ENCODE assay signal across 15 cellular contexts in the genomic region with DNA sequence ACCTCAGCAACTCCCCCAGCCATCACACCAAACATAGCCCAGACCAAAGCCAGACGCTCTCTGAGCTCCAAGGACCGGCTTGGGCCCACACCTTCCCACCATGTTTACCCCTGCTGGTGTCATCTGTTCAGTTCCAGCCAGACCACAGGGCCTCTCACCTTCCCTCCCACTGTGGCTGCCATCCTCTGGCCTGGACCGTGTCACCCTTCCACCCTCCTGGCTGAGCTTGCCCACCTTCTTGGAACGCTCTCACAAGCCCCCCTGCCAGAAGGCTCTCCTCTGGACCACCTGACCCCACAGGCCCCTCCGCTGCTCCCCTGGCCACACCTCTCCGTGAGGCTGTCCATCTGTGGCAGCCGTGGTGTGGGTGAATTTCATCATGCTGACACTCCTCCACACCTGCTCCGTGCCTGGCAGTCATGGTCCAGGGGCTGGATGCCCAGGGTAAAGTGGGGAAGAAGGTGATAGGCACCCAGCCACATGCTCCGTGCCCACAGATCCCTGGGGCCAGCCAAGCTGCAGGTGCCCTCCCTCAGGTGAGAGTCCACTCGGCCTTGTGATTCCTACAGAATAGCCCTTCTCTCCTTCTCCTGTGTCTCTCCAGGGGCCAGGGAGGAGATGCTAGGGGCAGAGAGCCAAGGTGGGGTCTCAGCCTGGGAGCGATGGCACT. TPM values are rescaled to one million over a fixed set of nuclear protein-coding genes. Genes with fewer than 3 reads are reported as not detected.
A peak's percentile ranks its signal among the peaks of the same experiment; 100 is the strongest.
DNase-seq lines count a peak whose midpoint lies in the region; ATAC-seq and TF ChIP-seq lines count a peak whose summit lies in the region.
"Had no signal": no experiment of that assay in that cellular context is flagged by ENCODE, and none has a peak within 500 bp of the region (broad histone marks: within the 10 kb centered on the region; RNA-seq: fewer than 3 reads in every experiment).

No MANE protein-coding gene starts in this region.

- CTCF ChIA-PET in IMR-90 (lab: Yijun Ruan, JAX) = no interaction called here

- peak overlapping the region; percentile 33 for H3K4ac ChIP-seq in IMR-90 (ENCODE audit: low read depth, low read length)

- peak overlapping the region; percentile 36; the same call in 1 of the 2 replicates for H2BK20ac ChIP-seq in IMR-90 (ENCODE audit: low read depth, low read length)

- no peak overlapping the region for H2BK5ac ChIP-seq in IMR-90 (ENCODE audit: low read depth, low read length, poor library complexity, severe bottlenecking)

- no peak for TF ChIP-seq POLR2A in IMR-90 (IDR thresholded peaks at IDR 0.05; ENCODE audit: low read depth, low read length)

- no peak overlapping the region for H3K4me2 ChIP-seq in IMR-90 (ENCODE audit: low read depth, low read length)

- H2AK9ac ChIP-seq in IMR-90 (replicated peaks; ENCODE audit: low read depth, low read length, poor library complexity) = no peak overlapping the region

- no peak overlapping the region for H3K18ac ChIP-seq in IMR-90 (ENCODE audit: low read depth, low read length)

- no peaks in the 10 kb centered on the region for H3K27me3 ChIP-seq in BE2C
- no peaks in the 10 kb centered on the region for H3K27me3 ChIP-seq in IMR-90 (ENCODE audit: control insufficient read depth, insufficient read depth, low read length)
- H3K27me3 ChIP-seq: Peyer's patch had no signal

- H4K91ac ChIP-seq in IMR-90 (ENCODE audit: insufficient read depth, low read depth, low read length) = peak overlapping the region; percentile 17

- no peak overlapping the region for H3K27ac ChIP-seq in IMR-90 (ENCODE audit: insufficient read depth, low read length)
- H3K27ac ChIP-seq: neutrophil had no signal

- no peak overlapping the region for H3K14ac ChIP-seq in IMR-90 (replicated peaks; ENCODE audit: low read depth, low read length)

- intact Hi-C loops in IMR-90 (cut with micrococcal nuclease) = no loop called here

- no peaks in the 10 kb centered on the region for H4K20me1 ChIP-seq in IMR-90 (ENCODE audit: insufficient read depth, low read length)

- peak overlapping the region; percentile 49 for H3K27ac Mint-ChIP-seq in chondrocyte (ENCODE audit: unreplicated experiment)
- peak overlapping the region; percentile 87 to 95 (median 92) for H3K27ac Mint-ChIP-seq in naive thymus-derived CD8-positive, alpha-beta T cell
- H3K27ac Mint-ChIP-seq: stimulated activated memory B cell treated with anti-CD40 and anti-IgM and Interleukin-4, amounts not matched to agents 10 μg/mL and 1 μg/mL and 100 μg/mL, for 72 hours had no signal

- peaks cover 0 to 27% of the 10 kb centered on the region in 2 experiments; a peak in 3 of 4 replicates for H3K79me1 ChIP-seq in IMR-90 (ENCODE audit: low read depth in 1 of 2, low read length in 2 of 2)

- no peak overlapping the region for H3K4me3 Mint-ChIP-seq in chondrocyte (ENCODE audit: unreplicated experiment)
- peak overlapping the region in 3 of 10 donors; percentile 10 to 70 (median 55) for H3K4me3 Mint-ChIP-seq in naive thymus-derived CD8-positive, alpha-beta T cell
- H3K4me3 Mint-ChIP-seq: stimulated activated memory B cell treated with anti-CD40 and anti-IgM and Interleukin-4, amounts not matched to agents 10 μg/mL and 1 μg/mL and 100 μg/mL, for 72 hours had no signal

- H3K27me3 Mint-ChIP-seq in chondrocyte (ENCODE audit: low read depth) = no peaks in the 10 kb centered on the region
- peaks cover 0 to 3% (median 0%) of the 10 kb centered on the region in 5 donors for H3K27me3 Mint-ChIP-seq in naive thymus-derived CD8-positive, alpha-beta T cell

- 100% methylated on average over 1 of the region's 11 CpGs; no CpG with 5 or more reads in 1 of the 2 experiments for WGBS in IMR-90 (ENCODE audit: extremely low coverage in 2 of 2, insufficient read length in 1 of 2), 2 experiments

- H3K9me3 ChIP-seq in BE2C (no peaks in the 10 kb centered on the region), IMR-90 (ENCODE audit: control insufficient read depth, insufficient read depth, low read length) (no peaks in the 10 kb centered on the region)
- H3K9me3 ChIP-seq: neutrophil, Peyer's patch had no signal

- H3K36me3 Mint-ChIP-seq in chondrocyte (ENCODE audit: low read depth) = no peaks in the 10 kb centered on the region
- H3K36me3 Mint-ChIP-seq in naive thymus-derived CD8-positive, alpha-beta T cell = no peaks in the 10 kb centered on the region
- H3K36me3 Mint-ChIP-seq: stimulated activated memory B cell treated with anti-CD40 and anti-IgM and Interleukin-4, amounts not matched to agents 10 μg/mL and 1 μg/mL and 100 μg/mL, for 72 hours had no signal

- no TSS peak for BruUV-seq in IMR-90 (replicated peaks; lab: Mats Ljungman, UMichigan)

- in situ Hi-C loops in IMR-90 (cut with MboI; ENCODE audit: low sequenced_read_pairs) = no loop called here

- H4K8ac ChIP-seq in IMR-90 (ENCODE audit: low read depth in 2 of 2, low read length in 2 of 2) = no peak overlapping the region

- peaks cover 22% of the 10 kb centered on the region for H3K9me1 ChIP-seq in IMR-90 (ENCODE audit: insufficient read depth, low read length)

- H3K4me3 ChIP-seq in BE2C (ENCODE audit: low read depth, low read length) (no peak overlapping the region), IMR-90 (ENCODE audit: insufficient read depth, low read depth, low read length) (no peak overlapping the region)
- H3K4me3 ChIP-seq: Peyer's patch had no signal

- peak overlapping the region; percentile 63 for H2BK120ac ChIP-seq in IMR-90 (ENCODE audit: low read depth, low read length)

- peak; percentile 7 for DNase-seq in BE2C
- no peak for DNase-seq in IMR-90
- DNase-seq in chondrocyte (ENCODE audit: low spot score) = peak; percentile 84
- peak in 1 of 10 donors; percentile 47 for DNase-seq in naive thymus-derived CD8-positive, alpha-beta T cell
- DNase-seq in DMS53 treated with DMSO at 0.1 percent for 48 hours (lab: John Stamatoyannopoulos, UW; ENCODE audit: unreplicated experiment) = no peak
- no peak for DNase-seq in NCI-H1048 (lab: John Stamatoyannopoulos, UW)
- no peak for DNase-seq in DMS 273 treated with DMSO at 0.1 percent for 48 hours (lab: John Stamatoyannopoulos, UW)
- no peak for DNase-seq in AML-193 (lab: John Stamatoyannopoulos, UW)
- DNase-seq: activated CD4-positive, CD25-positive, alpha-beta regulatory T cell; cerebellar nuclear complex; GF-D8; NCI-H2081 treated with DMSO at 0.1 percent for 48 hours had no signal

- H3K4me1 Mint-ChIP-seq in chondrocyte (ENCODE audit: low read depth) = peaks cover 69% of the 10 kb centered on the region
- H3K4me1 Mint-ChIP-seq in naive thymus-derived CD8-positive, alpha-beta T cell = peaks cover 10 to 35% (median 26%) of the 10 kb centered on the region in 4 donors

- H3K23ac ChIP-seq in IMR-90 (ENCODE audit: low read depth, low read length) = no peak overlapping the region

- TF ChIP-seq RAD21 in IMR-90 (IDR thresholded peaks at IDR 0.05; ENCODE audit: low read length) = no peak

- no peak for ATAC-seq in IMR-90 (ENCODE audit: low read depth)
- ATAC-seq in naive thymus-derived CD8-positive, alpha-beta T cell = no peak
- ATAC-seq: stimulated activated memory B cell treated with anti-CD40 and anti-IgM and Interleukin-4, amounts not matched to agents 10 μg/mL and 1 μg/mL and 100 μg/mL, for 72 hours had no signal

- POLR2A ChIA-PET in IMR-90 (lab: Charles Lee; ENCODE audit: unreplicated experiment) = no interaction called here
- POLR2A ChIA-PET in naive thymus-derived CD8-positive, alpha-beta T cell (lab: Charles Lee) = interaction anchor here (0.8 kb wide), 1 partner anchor 16 kb away, joined by 3 read pairs; the partner anchor contains the start of gene POFUT2

- no peak overlapping the region for H3K9ac ChIP-seq in IMR-90 (ENCODE audit: low read depth, low read length)

- TF ChIP-seq CTCF in BE2C (IDR thresholded peaks at IDR 0.05; ENCODE audit: low read depth, low read length) (no peak), IMR-90 (conservative IDR thresholded peaks at IDR 0.05; ENCODE audit: low read depth, low read length) (no peak), chondrocyte (IDR thresholded peaks at IDR 0.05) (no peak)

- H2BK15ac ChIP-seq in IMR-90 (ENCODE audit: low read depth, low read length) = peak overlapping the region; percentile 59; the same call in 1 of the 3 replicates

- peak overlapping the region; percentile 88 for H2AK5ac ChIP-seq in IMR-90 (ENCODE audit: low read depth, low read length)

- dilution Hi-C loops in IMR-90 (cut with HindIII; ENCODE audit: low sequenced_read_pairs, unreplicated experiment) = no loop called here

- H3K9me3 Mint-ChIP-seq in chondrocyte (ENCODE audit: low read depth) = no peaks in the 10 kb centered on the region
- no peaks in the 10 kb centered on the region for H3K9me3 Mint-ChIP-seq in naive thymus-derived CD8-positive, alpha-beta T cell
- H3K9me3 Mint-ChIP-seq: stimulated activated memory B cell treated with anti-CD40 and anti-IgM and Interleukin-4, amounts not matched to agents 10 μg/mL and 1 μg/mL and 100 μg/mL, for 72 hours had no signal

- no peak overlapping the region for H3K56ac ChIP-seq in IMR-90 (ENCODE audit: extremely low read depth, insufficient read depth, low read length)

- H3K36me3 ChIP-seq in BE2C = no peaks in the 10 kb centered on the region
- no peaks in the 10 kb centered on the region for H3K36me3 ChIP-seq in IMR-90 (ENCODE audit: control insufficient read depth, insufficient read depth, low read length)
- H3K36me3 ChIP-seq: neutrophil, Peyer's patch had no signal

- H3K4me1 ChIP-seq in BE2C = peaks cover 4% of the 10 kb centered on the region; the same call in 1 of the 2 replicates
- peaks cover 43% of the 10 kb centered on the region for H3K4me1 ChIP-seq in IMR-90 (ENCODE audit: control insufficient read depth, insufficient read depth, low read length)

- H2AFZ ChIP-seq in IMR-90 (replicated peaks; ENCODE audit: low read length, poor library complexity) = no peak overlapping the region

- no peak overlapping the region for H4K5ac ChIP-seq in IMR-90 (ENCODE audit: low read depth, low read length)

TF ChIP-seq in IMR-90, 13 proteins besides CTCF, POLR2A, EP300 and RAD21 (continues in another document):
- TF ChIP-seq MAZ (IDR thresholded peaks at IDR 0.05; ENCODE audit: borderline replicate concordance, low read depth, low read length) (no peak), RCOR1 (IDR thresholded peaks at IDR 0.05; ENCODE audit: insufficient replicate concordance, low read length) (no peak), MXI1 (IDR thresholded peaks at IDR 0.05; ENCODE audit: borderline replicate concordance, low read depth, low read length) (no peak), CHD1 (IDR thresholded peaks at IDR 0.05; ENCODE audit: low read depth, low read length) (no peak)

RNA-seq across cellular contexts. Expression of gene POFUT2, which starts 16.6 kb away (rescaled TPM):
- polyA plus RNA-seq in BE2C (2012; ENCODE audit: insufficient read depth, insufficient read length, low read depth) = 83.0 TPM
- 18.8 and 23.9 TPM in 2 replicates for total RNA-seq in IMR-90 (2012; rRNA removed)
- polyA plus RNA-seq in IMR-90 (2012; rRNA removed) = 58.5 and 59.3 TPM in 2 replicates
- 46.5 and 53.6 TPM in 2 replicates for polyA plus RNA-seq in IMR-90 (2012; cell fraction: cytosol; rRNA removed)
- polyA plus RNA-seq in IMR-90 (2012; cell fraction: nucleus; rRNA removed; ENCODE audit: low replicate concordance) = 236 and 251 TPM in 2 replicates
- 59.9 to 73.6 TPM (median 72.4 TPM) in 3 replicates for total RNA-seq in chondrocyte
- total RNA-seq in naive thymus-derived CD8-positive, alpha-beta T cell = 10 to 100 TPM; 37.4 to 44.7 TPM
- polyA plus RNA-seq in naive thymus-derived CD8-positive, alpha-beta T cell = 1 to 10 TPM; 2.7 to 5.5 (median 3.5) TPM

Comparison
In these comparisons a context has a peak if more than half of its experiments do, and no peak if none do; other contexts are left out.
1. DNase-seq: peak in BE2C (single experiment) and chondrocyte (single experiment); none in IMR-90 (single experiment), DMS53 treated with DMSO at 0.1 percent for 48 hours (single experiment), NCI-H1048 (single experiment), DMS 273 treated with DMSO at 0.1 percent for 48 hours (single experiment) and AML-193 (0 of 2).